In genomic region chr18:61448316-61448715, GRCh38 we compare ENCODE assay signal across 11 cellular contexts.
DNase-seq lines count a peak whose midpoint lies in the region; ATAC-seq and TF ChIP-seq lines count a peak whose summit lies in the region.
"Had no signal": no experiment of that assay in that cellular context is flagged by ENCODE, and none has a peak within 500 bp of the region (broad histone marks: within the 10 kb centered on the region; RNA-seq: fewer than 3 reads in every experiment).

No MANE protein-coding gene starts in this region.

- ATAC-seq in GM18909 (IDR thresholded peaks at IDR 0.05; ENCODE audit: poor library complexity, unreplicated experiment): peak; percentile 99
- peak; percentile 92 for ATAC-seq in GM21737 (IDR thresholded peaks at IDR 0.05; ENCODE audit: unreplicated experiment)
- ATAC-seq in HG03342 (IDR thresholded peaks at IDR 0.05; ENCODE audit: unreplicated experiment): peak; percentile 95
- ATAC-seq: right cardiac atrium had no signal

- WGBS in esophagus muscularis mucosa: 59% methylated on average over 2 of the region's 2 CpGs

- H3K27ac ChIP-seq in esophagus muscularis mucosa (replicated peaks in 1 of 4): no peak overlapping the region
- H3K27ac ChIP-seq: thoracic aorta had no signal

- intact Hi-C loops in esophagus muscularis mucosa (cut with DNase I): no loop called here

- no peak for TF ChIP-seq EP300 in esophagus muscularis mucosa (IDR thresholded peaks at IDR 0.05)

- H3K27me3 ChIP-seq in esophagus muscularis mucosa: no peaks in the 10 kb centered on the region

- no peaks in the 10 kb centered on the region for H3K36me3 ChIP-seq in esophagus muscularis mucosa
- H3K36me3 ChIP-seq: thoracic aorta had no signal

- H3K9me3 ChIP-seq in esophagus muscularis mucosa: no peaks in the 10 kb centered on the region
- H3K9me3 ChIP-seq: thoracic aorta had no signal

- no peak for TF ChIP-seq POLR2A in esophagus muscularis mucosa (IDR thresholded peaks at IDR 0.05; ENCODE audit: low read depth)

- no peak for TF ChIP-seq CTCF in esophagus muscularis mucosa (IDR thresholded peaks at IDR 0.05)

- no peak overlapping the region for H3K4me3 ChIP-seq in esophagus muscularis mucosa
- H3K4me3 ChIP-seq: thoracic aorta had no signal

- DNase-seq in kidney tubule cell (ENCODE audit: low spot score) (peak; percentile 56), esophagus muscularis mucosa (ENCODE audit: extremely low spot score) (no peak), ecto neural progenitor cell (ENCODE audit: low spot score) (no peak)
- DNase-seq in central memory CD4-positive, alpha-beta T cell: no peak
- DNase-seq: activated CD8-positive, alpha-beta memory T cell treated with anti-CD3 and anti-CD28 coated beads, Interleukin-2, amount 50 U/mL, for 4 hours; NCI-H1092; right cardiac atrium had no signal

- no peaks in the 10 kb centered on the region for H3K4me1 ChIP-seq in esophagus muscularis mucosa
